ENCODE assay signal across 8 cellular contexts in the genomic region with DNA sequence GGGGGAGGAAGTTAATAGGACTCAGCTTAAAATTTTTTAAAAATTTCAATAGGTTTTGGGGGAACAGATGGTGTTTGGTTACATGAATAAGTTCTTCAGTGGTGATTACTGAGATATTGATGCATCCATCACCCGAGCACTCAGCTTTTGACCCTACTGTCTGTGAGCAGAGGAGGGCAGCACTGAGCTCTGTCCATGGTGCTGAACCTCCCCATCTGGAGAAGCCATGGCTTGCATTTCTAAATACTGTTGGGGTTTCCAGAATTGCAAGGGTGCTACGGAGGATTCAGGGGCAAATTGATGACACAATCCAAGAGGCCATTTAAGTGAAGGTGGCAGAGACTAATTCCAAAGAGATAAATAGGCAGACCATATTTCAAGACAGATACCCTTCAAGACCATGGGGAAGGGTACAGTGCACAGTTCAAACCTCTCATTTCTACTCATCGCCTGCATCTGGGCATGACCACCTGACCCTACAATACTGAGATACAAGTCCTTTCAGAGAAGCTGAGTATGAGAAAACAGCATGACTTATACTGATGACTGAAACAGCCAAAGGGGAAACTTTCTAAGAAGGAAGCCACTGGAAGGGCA. TPM values are rescaled to one million over a fixed set of nuclear protein-coding genes. Genes with fewer than 3 reads are reported as not detected.
DNase-seq lines count a peak whose midpoint lies in the region; ATAC-seq and TF ChIP-seq lines count a peak whose summit lies in the region.

No MANE protein-coding gene starts in this region.

- H3K9me3 ChIP-seq in RWPE2 (ENCODE audit: severe bottlenecking) (no peaks in the 10 kb centered on the region), cardiac muscle cell (ENCODE audit: low read depth) (no peaks in the 10 kb centered on the region), sigmoid colon (no peaks in the 10 kb centered on the region)

- H3K27me3 ChIP-seq in H7 (ENCODE audit: control insufficient read depth, insufficient read depth, low read length) (no peaks in the 10 kb centered on the region; the same call in 1 of the 2 replicates), RWPE2 (ENCODE audit: insufficient read depth, poor library complexity, severe bottlenecking) (peaks cover 9% of the 10 kb centered on the region), cardiac muscle cell (peaks cover 18% of the 10 kb centered on the region), sigmoid colon (peaks cover 0 to 48% (median 5%) of the 10 kb centered on the region in 3 donors)

- H3K27ac ChIP-seq in RWPE2 (ENCODE audit: poor library complexity, severe bottlenecking) (no peak overlapping the region), cardiac muscle cell (no peak overlapping the region), sigmoid colon (no peak overlapping the region)

- DNase-seq in AML-193 (lab: John Stamatoyannopoulos, UW) (peak; percentile 54 to 57), H7 (peak; percentile 88), RWPE2 (ENCODE audit: low spot score) (no peak), cardiac muscle cell (ENCODE audit: low read depth in 1 of 2, low spot score in 1 of 2) (peak; percentile 79 to 90), sciatic nerve (ENCODE audit: low spot score) (peak; percentile 84), sigmoid colon (no peak), middle frontal gyrus (ENCODE audit: extremely low spot score, low spot score) (no peak)
- DNase-seq in activated gamma-delta T cell treated with anti-CD3 and anti-CD28 coated beads, Interleukin-2, amount 50 U/mL, for 16 hours (ENCODE audit: low read depth), result peak; percentile 38

- TF ChIP-seq POLR2A in sigmoid colon (IDR thresholded peaks at IDR 0.05), result no peak

- H3K4me3 ChIP-seq in H7 (ENCODE audit: insufficient read depth, low read depth, low read length) (no peak overlapping the region), RWPE2 (ENCODE audit: severe bottlenecking) (no peak overlapping the region), cardiac muscle cell (no peak overlapping the region), sigmoid colon (no peak overlapping the region)

- intact Hi-C loops in sciatic nerve (cut with DNase I), result no loop called here
- intact Hi-C loops in sigmoid colon (cut with DNase I), result no loop called here

- peak; percentile 19 for TF ChIP-seq CTCF in RWPE2 (IDR thresholded peaks at IDR 0.05; ENCODE audit: poor library complexity, severe bottlenecking)
- TF ChIP-seq CTCF in cardiac muscle cell (IDR thresholded peaks at IDR 0.05; ENCODE audit: low read depth, low read length), result peak; percentile 29
- TF ChIP-seq CTCF in sigmoid colon (IDR thresholded peaks at IDR 0.05), result peak in 1 of 4 experiments; percentile 41

- H3K36me3 ChIP-seq in H7 (replicated peaks; ENCODE audit: control insufficient read depth, insufficient read depth, low read length), result no peaks in the 10 kb centered on the region
- H3K36me3 ChIP-seq in RWPE2 (ENCODE audit: low read depth), result no peaks in the 10 kb centered on the region
- H3K36me3 ChIP-seq in cardiac muscle cell, result no peaks in the 10 kb centered on the region
- no peaks in the 10 kb centered on the region for H3K36me3 ChIP-seq in sigmoid colon

- H3K4me1 ChIP-seq in RWPE2 (ENCODE audit: insufficient read depth, poor library complexity, severe bottlenecking) (no peaks in the 10 kb centered on the region), cardiac muscle cell (ENCODE audit: low read depth) (no peaks in the 10 kb centered on the region), sigmoid colon (no peaks in the 10 kb centered on the region)

- 34 to 37% methylated on average over 3 of the region's 3 CpGs for WGBS in sigmoid colon, 2 donors

- ATAC-seq in RWPE2 (ENCODE audit: low read depth), result peak; percentile 75
- ATAC-seq in sciatic nerve, result peak; percentile 80

- TF ChIP-seq EP300 in sigmoid colon (IDR thresholded peaks at IDR 0.05), result no peak

RNA-seq across cellular contexts. Expression of gene SYT2, which starts 17.2 kb away (rescaled TPM):
- total RNA-seq in H7 (2014; rRNA removed; shearing (Covaris generic)), result 2.8 and 3.6 TPM in 2 replicates
- total RNA-seq in cardiac muscle cell (0.03 TPM in 1 of 2 replicates, not detected in the other), sciatic nerve (not detected), sigmoid colon (under 1 TPM in 1 of 4 donors, not detected in 3; 0.16 TPM)
- polyA plus RNA-seq in cardiac muscle cell (0.46 and 0.68 TPM in 2 replicates), sigmoid colon (under 1 TPM in 1 of 3 donors, not detected in 2; 0.10 TPM)

Comparison
In these comparisons a context has a peak if more than half of its experiments do, and no peak if none do; other contexts are left out.
1. DNase-seq: peak in AML-193 (2 of 2), H7 (single experiment), activated gamma-delta T cell treated with anti-CD3 and anti-CD28 coated beads, Interleukin-2, amount 50 U/mL, for 16 hours (single experiment), cardiac muscle cell (2 of 2) and sciatic nerve (single experiment); none in RWPE2 (single experiment), sigmoid colon (single experiment) and middle frontal gyrus (single experiment).